In the genomic region with DNA sequence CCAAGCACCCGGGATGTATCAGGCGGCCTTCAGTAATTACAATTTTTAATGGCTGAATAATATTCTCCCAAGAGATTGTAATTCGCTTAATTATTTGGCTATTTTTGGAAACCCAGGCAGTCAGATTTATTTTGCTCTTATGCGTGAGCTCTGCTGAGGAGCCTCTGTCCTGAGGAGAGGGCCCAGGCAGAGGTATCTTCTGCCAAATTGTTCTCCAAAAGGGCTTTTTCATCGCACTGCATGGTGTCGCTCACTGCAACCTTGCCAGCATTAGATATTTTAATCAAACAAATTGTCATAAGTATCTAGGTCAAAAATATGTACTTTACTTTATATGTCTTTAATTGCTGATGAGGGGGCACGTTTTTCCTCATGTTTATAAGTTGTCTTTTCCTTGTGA, we compare ENCODE assay signal across 23 cellular contexts. TPM values are rescaled to one million over a fixed set of nuclear protein-coding genes. Genes with fewer than 3 reads are reported as not detected.
DNase-seq lines count a peak whose midpoint lies in the region; ATAC-seq, FAIRE-seq and TF ChIP-seq lines count a peak whose summit lies in the region.
"Had no signal": no experiment of that assay in that cellular context is flagged by ENCODE, and none has a peak within 500 bp of the region (broad histone marks: within the 10 kb centered on the region; RNA-seq: fewer than 3 reads in every experiment).

No MANE protein-coding gene starts in this region.

- no peaks in the 10 kb centered on the region for H3K79me2 ChIP-seq in astrocyte (ENCODE audit: insufficient read depth, low read length)

- H3K9me3 ChIP-seq in astrocyte (ENCODE audit: insufficient read depth, low read depth, low read length) (no peaks in the 10 kb centered on the region), T-helper 17 cell (ENCODE audit: control insufficient read depth, low read length, poor library complexity, severe bottlenecking) (no peaks in the 10 kb centered on the region)
- H3K9me3 ChIP-seq: A549; BLaER1 treated with 17β-estradiol and CSF1 and Interleukin-3, amounts not matched to agents 10 nM and 100 nM; Caco-2 had no signal

- H4K20me1 ChIP-seq in astrocyte (ENCODE audit: insufficient read depth, low read length), result no peaks in the 10 kb centered on the region

- FAIRE-seq in astrocyte (lab: Jason Lieb, UNC), result peak; percentile 13
- FAIRE-seq: A549, GM12878, GM12892, GM18507 had no signal

- H3K4me2 ChIP-seq in astrocyte (ENCODE audit: low read length), result no peak overlapping the region
- H3K4me2 ChIP-seq: A549; BLaER1 treated with 17β-estradiol and CSF1 and Interleukin-3, amounts not matched to agents 10 nM and 100 nM had no signal

- H3K27me3 Mint-ChIP-seq in astrocyte (ENCODE audit: low read depth, unreplicated experiment), result peaks cover 9% of the 10 kb centered on the region
- peaks cover 20% of the 10 kb centered on the region for H3K27me3 Mint-ChIP-seq in activated T-cell treated with anti-CD3 and anti-CD28 coated beads, Interleukin-2, amount 50 U/mL, for 4 hours (ENCODE audit: low read depth)
- peaks cover 14% of the 10 kb centered on the region for H3K27me3 Mint-ChIP-seq in T-helper 17 cell

- in situ Hi-C loops in G401 (cut with HindIII; ENCODE audit: low sequenced_read_pairs), result no loop called here

- H3K27ac ChIP-seq in astrocyte (ENCODE audit: low read depth, low read length), result no peak overlapping the region
- H3K27ac ChIP-seq: 22Rv1; A549; BLaER1 treated with 17β-estradiol and CSF1 and Interleukin-3, amounts not matched to agents 10 nM and 100 nM; C4-2B had no signal

- no peak for ATAC-seq in HG02981 (IDR thresholded peaks at IDR 0.05; ENCODE audit: unreplicated experiment)
- no peak for ATAC-seq in activated T-cell treated with anti-CD3 and anti-CD28 coated beads, Interleukin-2, amount 50 U/mL, for 4 hours
- no peak for ATAC-seq in T-helper 17 cell
- ATAC-seq: A549; CD8-positive, alpha-beta T cell; GM12878 had no signal

- DNase-seq in G401 (ENCODE audit: low spot score) (peak; percentile 79), NCI-H446 treated with DMSO at 0.1 percent for 48 hours (lab: John Stamatoyannopoulos, UW) (peak; percentile 22), astrocyte (ENCODE audit: low read depth) (no peak), cerebellum (ENCODE audit: low spot score) (peak; percentile 56), T-helper 17 cell (no peak)
- no peak for DNase-seq in activated T-cell treated with anti-CD3 and anti-CD28 coated beads, Interleukin-2, amount 50 U/mL, for 4 hours
- DNase-seq: AML-193; Caco-2; Calu3; CD4-positive, alpha-beta T cell; CD8-positive, alpha-beta T cell; DMS79 treated with DMSO at 0.1 percent for 48 hours; GDM1 had no signal

- H3K4me1 Mint-ChIP-seq in astrocyte (ENCODE audit: low read depth, unreplicated experiment) (peaks cover 1% of the 10 kb centered on the region), T-helper 17 cell (no peaks in the 10 kb centered on the region)
- H3K4me1 Mint-ChIP-seq in activated T-cell treated with anti-CD3 and anti-CD28 coated beads, Interleukin-2, amount 50 U/mL, for 4 hours (ENCODE audit: low read depth), result peaks cover 2% of the 10 kb centered on the region
- H3K4me1 Mint-ChIP-seq: B cell had no signal

- no peak for TF ChIP-seq CTCF in astrocyte (IDR thresholded peaks at IDR 0.05; ENCODE audit: insufficient read depth, low read depth, low read length)

- no peaks in the 10 kb centered on the region for H3K36me3 ChIP-seq in astrocyte (ENCODE audit: insufficient read depth, low read length)
- H3K36me3 ChIP-seq: BLaER1 treated with 17β-estradiol and CSF1 and Interleukin-3, amounts not matched to agents 10 nM and 100 nM had no signal

- no peaks in the 10 kb centered on the region for H3K9me3 Mint-ChIP-seq in astrocyte (ENCODE audit: unreplicated experiment)
- no peaks in the 10 kb centered on the region for H3K9me3 Mint-ChIP-seq in activated T-cell treated with anti-CD3 and anti-CD28 coated beads, Interleukin-2, amount 50 U/mL, for 4 hours
- H3K9me3 Mint-ChIP-seq: CD4-positive, alpha-beta T cell; CD8-positive, alpha-beta T cell had no signal

- H3K27ac Mint-ChIP-seq in astrocyte (ENCODE audit: unreplicated experiment) (no peak overlapping the region), T-helper 17 cell (no peak overlapping the region)
- H3K27ac Mint-ChIP-seq: B cell; CD4-positive, alpha-beta T cell; CD8-positive, alpha-beta T cell had no signal

- H3K27me3 ChIP-seq in astrocyte (ENCODE audit: insufficient read depth, low read length), result peaks cover 9% of the 10 kb centered on the region

- peaks cover 14% of the 10 kb centered on the region for H3K4me1 ChIP-seq in astrocyte (ENCODE audit: insufficient read depth, low read length)
- H3K4me1 ChIP-seq: Caco-2 had no signal

- H3K4me3 Mint-ChIP-seq in astrocyte (ENCODE audit: unreplicated experiment) (no peak overlapping the region), T-helper 17 cell (no peak overlapping the region)
- no peak overlapping the region for H3K4me3 Mint-ChIP-seq in activated T-cell treated with anti-CD3 and anti-CD28 coated beads, Interleukin-2, amount 50 U/mL, for 4 hours
- H3K4me3 Mint-ChIP-seq: B cell; CD4-positive, alpha-beta T cell; CD8-positive, alpha-beta T cell had no signal

- H2AFZ ChIP-seq in astrocyte (ENCODE audit: low read depth, low read length), result no peak overlapping the region

- no peak overlapping the region for H3K4me3 ChIP-seq in astrocyte (ENCODE audit: insufficient read depth, low read depth, low read length)
- H3K4me3 ChIP-seq: A549; BLaER1 treated with 17β-estradiol and CSF1 and Interleukin-3, amounts not matched to agents 10 nM and 100 nM; GM12878 had no signal

- no peak overlapping the region for H3K9ac ChIP-seq in astrocyte (ENCODE audit: low read length)
- H3K9ac ChIP-seq: BLaER1 treated with 17β-estradiol and CSF1 and Interleukin-3, amounts not matched to agents 10 nM and 100 nM had no signal

- no peaks in the 10 kb centered on the region for H3K36me3 Mint-ChIP-seq in astrocyte (ENCODE audit: low read depth, unreplicated experiment)
- H3K36me3 Mint-ChIP-seq in activated T-cell treated with anti-CD3 and anti-CD28 coated beads, Interleukin-2, amount 50 U/mL, for 4 hours (ENCODE audit: insufficient read depth), result no peaks in the 10 kb centered on the region
- H3K36me3 Mint-ChIP-seq in T-helper 17 cell (ENCODE audit: low read depth), result no peaks in the 10 kb centered on the region
- H3K36me3 Mint-ChIP-seq: CD8-positive, alpha-beta T cell had no signal

RNA-seq across cellular contexts. Expression of a gene that starts 5.8 kb away (rescaled TPM):
- not detected in 2 replicates for total RNA-seq in G401 (2014; rRNA removed; shearing (Covaris generic))
- total RNA-seq in astrocyte (0.46 and 0.52 TPM in 2 replicates), cerebellum (5.6 TPM), T-helper 17 cell (not detected)
- total RNA-seq in activated T-cell treated with anti-CD3 and anti-CD28 coated beads, Interleukin-2, amount 50 U/mL, for 4 hours, result under 1 TPM in 1 of 3 donors, not detected in 2; 0.05 TPM
- total RNA-seq: A172; B cell; Caco-2; Calu3; CD4-positive, alpha-beta T cell; CD8-positive, alpha-beta T cell; GM12878 had no signal

RNA-seq across cellular contexts. Expression of a gene that starts 28.5 kb away (rescaled TPM):
- not detected in 2 replicates for total RNA-seq in G401 (2014; rRNA removed; shearing (Covaris generic))
- total RNA-seq in astrocyte (50.0 and 87.7 TPM in 2 replicates), cerebellum (7.9 TPM), T-helper 17 cell (not detected)
- under 1 TPM; 0.13 to 0.30 (median 0.16) TPM for total RNA-seq in activated T-cell treated with anti-CD3 and anti-CD28 coated beads, Interleukin-2, amount 50 U/mL, for 4 hours
- total RNA-seq: A172; B cell; Calu3; CD4-positive, alpha-beta T cell; CD8-positive, alpha-beta T cell had no signal

RNA-seq across cellular contexts. Expression of a gene that starts 52.9 kb away (rescaled TPM):
- total RNA-seq in G401 (2014; rRNA removed; shearing (Covaris generic)), result 50.8 and 63.6 TPM in 2 replicates
- total RNA-seq in astrocyte (12.1 and 14.7 TPM in 2 replicates), cerebellum (8.7 TPM), T-helper 17 cell (10 to 100 TPM; 27.1 to 34.2 TPM)
- total RNA-seq in activated T-cell treated with anti-CD3 and anti-CD28 coated beads, Interleukin-2, amount 50 U/mL, for 4 hours, result 10 to 100 TPM; 77.1 to 90.3 (median 85.3) TPM

Comparison
In these comparisons a context has a peak if more than half of its experiments do, and no peak if none do; other contexts are left out.
1. DNase-seq: peak in G401 (single experiment), NCI-H446 treated with DMSO at 0.1 percent for 48 hours (single experiment) and cerebellum (single experiment); none in astrocyte (single experiment), activated T-cell treated with anti-CD3 and anti-CD28 coated beads, Interleukin-2, amount 50 U/mL, for 4 hours (single experiment) and T-helper 17 cell (0 of 3).